9 cellular contexts compared by ENCODE assay signal in the genomic region with DNA sequence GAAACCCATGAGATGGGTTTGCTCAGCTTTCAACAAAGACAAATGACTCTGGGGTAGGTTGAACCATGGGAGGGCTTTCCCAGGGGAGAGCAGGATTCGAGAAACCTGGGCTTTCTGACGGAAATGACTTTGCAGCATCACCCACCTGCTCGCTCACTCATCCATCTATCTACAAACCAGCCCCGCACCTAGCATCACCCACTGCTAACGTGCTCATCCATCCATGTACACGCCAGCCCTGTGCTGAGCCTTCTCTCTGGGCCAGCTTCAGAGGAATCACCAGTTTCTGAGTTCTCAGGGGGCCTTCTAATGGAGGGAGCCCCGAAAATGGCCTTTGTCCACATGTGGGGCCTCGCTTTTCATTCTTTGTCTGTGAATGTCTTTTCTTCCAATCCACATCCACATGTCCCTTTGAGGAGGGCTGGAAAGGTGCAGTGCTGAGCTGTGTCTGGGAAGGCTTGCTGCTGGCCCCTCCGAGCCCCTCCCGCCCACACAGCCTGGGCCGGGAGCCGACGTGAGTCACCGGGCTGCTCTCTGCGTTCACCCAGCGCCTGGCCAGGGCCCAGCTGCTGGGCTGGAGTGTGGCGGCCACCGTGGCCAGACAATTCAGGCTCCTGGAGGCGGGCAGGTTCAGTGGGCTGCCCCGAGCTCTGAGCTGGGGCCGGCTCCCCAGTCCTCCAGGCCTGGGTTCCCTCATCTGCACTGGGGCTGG. TPM values are rescaled to one million over a fixed set of nuclear protein-coding genes. Genes with fewer than 3 reads are reported as not detected.
A peak's percentile ranks its signal among the peaks of the same experiment; 100 is the strongest.
DNase-seq lines count a peak whose midpoint lies in the region; ATAC-seq and TF ChIP-seq lines count a peak whose summit lies in the region.
"Had no signal": no experiment of that assay in that cellular context is flagged by ENCODE, and none has a peak within 500 bp of the region (broad histone marks: within the 10 kb centered on the region; RNA-seq: fewer than 3 reads in every experiment).

No MANE protein-coding gene starts in this region.

- no peak for TF ChIP-seq POLR2A in Peyer's patch (IDR thresholded peaks at IDR 0.05)

- no peak overlapping the region for H3K4me3 ChIP-seq in Peyer's patch
- no peak overlapping the region for H3K4me3 ChIP-seq in neural progenitor cell

- peaks cover 45% of the 10 kb centered on the region for H3K4me1 Mint-ChIP-seq in neural progenitor cell
- H3K4me1 Mint-ChIP-seq in immature natural killer cell, result no peaks in the 10 kb centered on the region
- H3K4me1 Mint-ChIP-seq: naive B cell had no signal

- H3K4me1 ChIP-seq in Peyer's patch (peaks cover 0 to 19% (median 0%) of the 10 kb centered on the region in 4 donors), neural progenitor cell (peaks cover 28% of the 10 kb centered on the region)

- H3K36me3 ChIP-seq in Peyer's patch (no peaks in the 10 kb centered on the region), neural progenitor cell (no peaks in the 10 kb centered on the region)

- H3K9ac ChIP-seq in neural progenitor cell, result no peak overlapping the region

- peaks cover 24% of the 10 kb centered on the region for H3F3A ChIP-seq in neural progenitor cell (ENCODE audit: low read depth)

- no peaks in the 10 kb centered on the region for H3K9me3 Mint-ChIP-seq in neural progenitor cell
- no peaks in the 10 kb centered on the region for H3K9me3 Mint-ChIP-seq in immature natural killer cell

- H3K9me3 ChIP-seq in Peyer's patch, result no peaks in the 10 kb centered on the region
- H3K9me3 ChIP-seq in neural progenitor cell (ENCODE audit: low read depth), result no peaks in the 10 kb centered on the region

- DNase-seq in AG09319 (ENCODE audit: extremely low read depth, low read depth), result peak; percentile 62
- DNase-seq in Peyer's patch, result peak in 2 of 3 donors; percentile 24 to 56
- peak; percentile 61 for DNase-seq in fibroblast of the conjunctiva (ENCODE audit: low read depth)
- DNase-seq in neural progenitor cell (ENCODE audit: low spot score), result peak; percentile 69
- no peak for DNase-seq in activated CD4-positive, alpha-beta T cell treated with anti-CD3 and anti-CD28 coated beads for 48 hours
- no peak for DNase-seq in Kasumi-1 (lab: John Stamatoyannopoulos, UW)
- no peak for DNase-seq in immature natural killer cell
- DNase-seq: naive B cell had no signal

- no peak overlapping the region for H2AFZ ChIP-seq in neural progenitor cell (replicated peaks)

- H3K27me3 Mint-ChIP-seq in neural progenitor cell (ENCODE audit: insufficient read depth, low read depth), result peaks cover 9% of the 10 kb centered on the region
- H3K27me3 Mint-ChIP-seq in immature natural killer cell (ENCODE audit: low read depth in 3 of 3), result peaks cover 0 to 6% (median 0%) of the 10 kb centered on the region in 3 donors

- H3K27ac ChIP-seq in Peyer's patch, result peak overlapping the region in 3 of 4 donors; percentile 39 to 63 (median 42)
- H3K27ac ChIP-seq in neural progenitor cell, result no peak overlapping the region

- H3K79me2 ChIP-seq in neural progenitor cell (ENCODE audit: low read depth), result no peaks in the 10 kb centered on the region

- H3K27ac Mint-ChIP-seq in neural progenitor cell (peak overlapping the region; percentile 76), immature natural killer cell (no peak overlapping the region)
- H3K27ac Mint-ChIP-seq: naive B cell had no signal

- H3K27me3 ChIP-seq in Peyer's patch (no peaks in the 10 kb centered on the region), neural progenitor cell (no peaks in the 10 kb centered on the region)

- H4K20me1 ChIP-seq in neural progenitor cell (ENCODE audit: low read depth), result peaks cover 28% of the 10 kb centered on the region

- peak overlapping the region; percentile 48 for H3K4me3 Mint-ChIP-seq in neural progenitor cell
- no peak overlapping the region for H3K4me3 Mint-ChIP-seq in immature natural killer cell
- H3K4me3 Mint-ChIP-seq: naive B cell had no signal

- no peak for ATAC-seq in GM21619 (IDR thresholded peaks at IDR 0.05; ENCODE audit: unreplicated experiment)

- no peaks in the 10 kb centered on the region for H3K36me3 Mint-ChIP-seq in neural progenitor cell
- no peaks in the 10 kb centered on the region for H3K36me3 Mint-ChIP-seq in immature natural killer cell
- H3K36me3 Mint-ChIP-seq: naive B cell had no signal

- no peak for TF ChIP-seq CTCF in AG09319 (IDR thresholded peaks at IDR 0.05; ENCODE audit: low read depth, low read length)
- no peak for TF ChIP-seq CTCF in Peyer's patch (IDR thresholded peaks at IDR 0.05)
- TF ChIP-seq CTCF in neural progenitor cell (IDR thresholded peaks at IDR 0.05), result no peak

- H3K4me2 ChIP-seq in neural progenitor cell, result peak overlapping the region; percentile 54

RNA-seq across cellular contexts. Expression of a gene that starts 14.7 kb away (rescaled TPM):
- total RNA-seq in Peyer's patch, result 1 to 10 TPM in 2 of 4 donors, under 1 TPM in 2; 0.53 to 9.9 (median 0.90) TPM
- total RNA-seq in neural progenitor cell (ENCODE audit: low replicate concordance), result 5.2 and 12.9 TPM in 2 replicates
- under 1 TPM in 2 of 3 donors, not detected in 1; 0.04 to 0.16 TPM for polyA plus RNA-seq in immature natural killer cell

Comparison
In these comparisons a context has a peak if more than half of its experiments do, and no peak if none do; other contexts are left out.
1. DNase-seq: peak in AG09319 (single experiment), Peyer's patch (2 of 3), fibroblast of the conjunctiva (single experiment) and neural progenitor cell (single experiment); none in activated CD4-positive, alpha-beta T cell treated with anti-CD3 and anti-CD28 coated beads for 48 hours (single experiment), Kasumi-1 (0 of 2) and immature natural killer cell (0 of 3).